ENCODE assay signal across 1 cellular context in the genomic region with DNA sequence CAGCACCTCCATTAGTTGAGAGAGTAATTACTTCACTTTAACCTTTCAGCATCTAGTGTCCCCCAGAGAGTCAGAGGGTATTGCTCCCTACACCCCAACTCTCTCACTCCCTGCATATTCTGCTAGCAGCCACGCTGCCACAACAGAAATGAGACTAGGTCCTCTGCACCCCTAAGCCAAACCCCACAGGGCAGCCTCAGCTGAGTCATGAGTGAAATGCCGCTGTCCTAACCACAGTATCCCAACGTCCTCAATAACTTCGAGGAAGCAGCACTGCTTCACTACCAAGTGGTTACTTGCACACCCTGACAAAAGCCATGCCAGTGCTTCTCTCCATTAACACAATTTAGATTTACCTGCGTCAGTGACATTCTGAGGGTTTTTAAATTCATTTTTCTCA.
TF ChIP-seq lines count a peak whose summit lies in the region.

No MANE protein-coding gene starts in this region.

TF ChIP-seq in K562, 482 proteins besides CTCF, POLR2A, EP300 and RAD21:
- TF ChIP-seq NFE2 (IDR thresholded peaks at IDR 0.05; ENCODE audit: low read depth) = peak; percentile 15; the same call in 1 of the 2 replicates
- TF ChIP-seq CBFA2T2 (conservative IDR thresholded peaks at IDR 0.05) = no peak
- TF ChIP-seq LCOR (CRISPR knock-in tag; IDR thresholded peaks at IDR 0.05) = no peak
- TF ChIP-seq, protein P1, sequence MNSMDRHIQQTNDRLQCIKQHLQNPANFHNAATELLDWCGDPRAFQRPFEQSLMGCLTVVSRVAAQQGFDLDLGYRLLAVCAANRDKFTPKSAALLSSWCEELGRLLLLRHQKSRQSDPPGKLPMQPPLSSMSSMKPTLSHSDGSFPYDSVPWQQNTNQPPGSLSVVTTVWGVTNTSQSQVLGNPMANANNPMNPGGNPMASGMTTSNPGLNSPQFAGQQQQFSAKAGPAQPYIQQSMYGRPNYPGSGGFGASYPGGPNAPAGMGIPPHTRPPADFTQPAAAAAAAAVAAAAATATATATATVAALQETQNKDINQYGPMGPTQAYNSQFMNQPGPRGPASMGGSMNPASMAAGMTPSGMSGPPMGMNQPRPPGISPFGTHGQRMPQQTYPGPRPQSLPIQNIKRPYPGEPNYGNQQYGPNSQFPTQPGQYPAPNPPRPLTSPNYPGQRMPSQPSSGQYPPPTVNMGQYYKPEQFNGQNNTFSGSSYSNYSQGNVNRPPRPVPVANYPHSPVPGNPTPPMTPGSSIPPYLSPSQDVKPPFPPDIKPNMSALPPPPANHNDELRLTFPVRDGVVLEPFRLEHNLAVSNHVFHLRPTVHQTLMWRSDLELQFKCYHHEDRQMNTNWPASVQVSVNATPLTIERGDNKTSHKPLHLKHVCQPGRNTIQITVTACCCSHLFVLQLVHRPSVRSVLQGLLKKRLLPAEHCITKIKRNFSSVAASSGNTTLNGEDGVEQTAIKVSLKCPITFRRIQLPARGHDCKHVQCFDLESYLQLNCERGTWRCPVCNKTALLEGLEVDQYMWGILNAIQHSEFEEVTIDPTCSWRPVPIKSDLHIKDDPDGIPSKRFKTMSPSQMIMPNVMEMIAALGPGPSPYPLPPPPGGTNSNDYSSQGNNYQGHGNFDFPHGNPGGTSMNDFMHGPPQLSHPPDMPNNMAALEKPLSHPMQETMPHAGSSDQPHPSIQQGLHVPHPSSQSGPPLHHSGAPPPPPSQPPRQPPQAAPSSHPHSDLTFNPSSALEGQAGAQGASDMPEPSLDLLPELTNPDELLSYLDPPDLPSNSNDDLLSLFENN (IDR thresholded peaks at IDR 0.05; ENCODE audit: low read depth in 2 of 2, low read length in 2 of 2) = no peak
